ENCODE assay signal across 1 cellular context in the genomic region with DNA sequence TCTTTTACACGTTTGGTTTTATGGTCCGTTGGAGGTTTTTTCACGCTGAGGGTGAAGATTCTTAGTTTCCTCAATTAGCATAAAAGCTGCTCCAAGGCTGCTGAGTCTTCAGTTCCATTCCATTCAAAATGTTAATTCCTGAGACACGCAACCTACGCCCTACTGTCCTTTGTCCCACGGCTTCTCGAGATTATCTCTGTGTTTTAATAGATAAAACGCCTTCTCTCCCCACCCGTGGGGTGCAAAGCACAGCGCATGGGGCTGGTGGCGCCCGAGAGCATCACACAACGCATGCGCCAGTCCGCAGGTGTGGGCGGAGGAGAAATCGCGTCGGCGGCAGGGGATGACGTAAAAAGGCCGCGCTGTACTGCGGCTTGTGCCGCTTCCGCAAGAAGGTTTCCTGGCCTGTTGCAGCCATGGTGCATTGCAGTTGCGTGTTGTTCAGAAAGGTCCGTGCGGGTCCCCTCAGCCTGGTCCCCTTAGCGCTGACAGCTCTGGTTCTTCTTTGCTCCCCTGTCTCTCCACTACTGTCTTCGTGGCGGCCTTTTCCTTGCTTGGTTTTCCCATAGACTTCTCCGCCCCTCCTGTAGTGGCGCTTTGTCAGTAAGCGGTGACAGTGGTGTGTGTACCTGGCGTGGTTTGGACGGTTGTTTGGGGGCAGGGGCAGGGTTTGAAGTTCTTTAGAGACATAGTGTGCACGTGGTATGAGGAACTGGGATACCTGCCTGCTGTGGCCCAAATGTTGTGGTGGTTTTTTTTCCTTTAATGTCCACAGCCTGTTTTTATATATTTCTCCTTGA.
TF ChIP-seq lines count a peak whose summit lies in the region.

A gene with protein sequence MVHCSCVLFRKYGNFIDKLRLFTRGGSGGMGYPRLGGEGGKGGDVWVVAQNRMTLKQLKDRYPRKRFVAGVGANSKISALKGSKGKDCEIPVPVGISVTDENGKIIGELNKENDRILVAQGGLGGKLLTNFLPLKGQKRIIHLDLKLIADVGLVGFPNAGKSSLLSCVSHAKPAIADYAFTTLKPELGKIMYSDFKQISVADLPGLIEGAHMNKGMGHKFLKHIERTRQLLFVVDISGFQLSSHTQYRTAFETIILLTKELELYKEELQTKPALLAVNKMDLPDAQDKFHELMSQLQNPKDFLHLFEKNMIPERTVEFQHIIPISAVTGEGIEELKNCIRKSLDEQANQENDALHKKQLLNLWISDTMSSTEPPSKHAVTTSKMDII (plus strand): TSS at position 391 of the 800 bp plus-strand sequence. CDS start 26 bp downstream, at position 417.

TF ChIP-seq in HEK293, 187 proteins besides CTCF, POLR2A, EP300 and RAD21 (continued from another document and continues in another):
- TF ChIP-seq HOXD13 (CRISPR knock-in tag; IDR thresholded peaks at IDR 0.05; ENCODE audit: borderline replicate concordance) = no peak
- no peak; the same call in 1 of the 2 replicates for TF ChIP-seq KLF8 (tag by site-specific recombination; IDR thresholded peaks at IDR 0.05)
- no peak for TF ChIP-seq ZNF155 (tag by site-specific recombination; IDR thresholded peaks at IDR 0.05)
- peak; percentile 91; the same call in 1 of the 2 replicates for TF ChIP-seq KLF16 (tag by site-specific recombination; IDR thresholded peaks at IDR 0.05)
- TF ChIP-seq, protein P1, sequence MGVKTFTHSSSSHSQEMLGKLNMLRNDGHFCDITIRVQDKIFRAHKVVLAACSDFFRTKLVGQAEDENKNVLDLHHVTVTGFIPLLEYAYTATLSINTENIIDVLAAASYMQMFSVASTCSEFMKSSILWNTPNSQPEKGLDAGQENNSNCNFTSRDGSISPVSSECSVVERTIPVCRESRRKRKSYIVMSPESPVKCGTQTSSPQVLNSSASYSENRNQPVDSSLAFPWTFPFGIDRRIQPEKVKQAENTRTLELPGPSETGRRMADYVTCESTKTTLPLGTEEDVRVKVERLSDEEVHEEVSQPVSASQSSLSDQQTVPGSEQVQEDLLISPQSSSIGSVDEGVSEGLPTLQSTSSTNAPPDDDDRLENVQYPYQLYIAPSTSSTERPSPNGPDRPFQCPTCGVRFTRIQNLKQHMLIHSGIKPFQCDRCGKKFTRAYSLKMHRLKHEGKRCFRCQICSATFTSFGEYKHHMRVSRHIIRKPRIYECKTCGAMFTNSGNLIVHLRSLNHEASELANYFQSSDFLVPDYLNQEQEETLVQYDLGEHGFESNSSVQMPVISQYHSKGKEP (tag by site-specific recombination; IDR thresholded peaks at IDR 0.05) = peak; percentile 61; the same call in 1 of the 2 replicates
- no peak for TF ChIP-seq ZFP3 (tag by site-specific recombination; IDR thresholded peaks at IDR 0.05; ENCODE audit: low read depth)
- TF ChIP-seq ZBTB48 (tag by site-specific recombination; IDR thresholded peaks at IDR 0.05) = 0 out of 2 replicates have a peak, but pooled peaks have one; percentile 16
- TF ChIP-seq ZNF664 (tag by site-specific recombination; IDR thresholded peaks at IDR 0.05) = no peak
- no peak for TF ChIP-seq ZNF707 (tag by site-specific recombination; IDR thresholded peaks at IDR 0.05)
- TF ChIP-seq ZNF600 (tag by site-specific recombination; IDR thresholded peaks at IDR 0.05) = peak; percentile 75
- no peak for TF ChIP-seq HOXC10 (CRISPR knock-in tag; IDR thresholded peaks at IDR 0.05)
- TF ChIP-seq, protein P2, sequence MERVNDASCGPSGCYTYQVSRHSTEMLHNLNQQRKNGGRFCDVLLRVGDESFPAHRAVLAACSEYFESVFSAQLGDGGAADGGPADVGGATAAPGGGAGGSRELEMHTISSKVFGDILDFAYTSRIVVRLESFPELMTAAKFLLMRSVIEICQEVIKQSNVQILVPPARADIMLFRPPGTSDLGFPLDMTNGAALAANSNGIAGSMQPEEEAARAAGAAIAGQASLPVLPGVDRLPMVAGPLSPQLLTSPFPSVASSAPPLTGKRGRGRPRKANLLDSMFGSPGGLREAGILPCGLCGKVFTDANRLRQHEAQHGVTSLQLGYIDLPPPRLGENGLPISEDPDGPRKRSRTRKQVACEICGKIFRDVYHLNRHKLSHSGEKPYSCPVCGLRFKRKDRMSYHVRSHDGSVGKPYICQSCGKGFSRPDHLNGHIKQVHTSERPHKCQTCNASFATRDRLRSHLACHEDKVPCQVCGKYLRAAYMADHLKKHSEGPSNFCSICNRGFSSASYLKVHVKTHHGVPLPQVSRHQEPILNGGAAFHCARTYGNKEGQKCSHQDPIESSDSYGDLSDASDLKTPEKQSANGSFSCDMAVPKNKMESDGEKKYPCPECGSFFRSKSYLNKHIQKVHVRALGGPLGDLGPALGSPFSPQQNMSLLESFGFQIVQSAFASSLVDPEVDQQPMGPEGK (tag by site-specific recombination; IDR thresholded peaks at IDR 0.05) = no peak
- no peak for TF ChIP-seq ZNF157 (tag by site-specific recombination; IDR thresholded peaks at IDR 0.05)
- TF ChIP-seq ZNF140 (tag by site-specific recombination; IDR thresholded peaks at IDR 0.05) = no peak
- TF ChIP-seq SP2 (tag by site-specific recombination; IDR thresholded peaks at IDR 0.05) = peak; percentile 25; the same call in 1 of the 2 replicates
- no peak for TF ChIP-seq ZIC2 (tag by site-specific recombination; IDR thresholded peaks at IDR 0.05)
- no peak for TF ChIP-seq GLI4 (tag by site-specific recombination; IDR thresholded peaks at IDR 0.05)
- TF ChIP-seq ZNF239 (tag by site-specific recombination; IDR thresholded peaks at IDR 0.05) = no peak
- TF ChIP-seq RBAK (tag by site-specific recombination; IDR thresholded peaks at IDR 0.05) = no peak
- TF ChIP-seq ZNF16 (tag by site-specific recombination; IDR thresholded peaks at IDR 0.05; ENCODE audit: low read depth) = no peak
- peak; percentile 97 for TF ChIP-seq SCRT2 (tag by site-specific recombination; IDR thresholded peaks at IDR 0.05)
- TF ChIP-seq ZNF624 (tag by site-specific recombination; IDR thresholded peaks at IDR 0.05) = no peak
- TF ChIP-seq KLF7 (tag by site-specific recombination; IDR thresholded peaks at IDR 0.05; ENCODE audit: borderline replicate concordance) = no peak
- TF ChIP-seq ZNF571 (tag by site-specific recombination; IDR thresholded peaks at IDR 0.05) = no peak
- TF ChIP-seq ZNF610 (tag by site-specific recombination; IDR thresholded peaks at IDR 0.05; ENCODE audit: borderline replicate concordance) = 0 out of 2 replicates have a peak, but pooled peaks have one; percentile 22
- no peak for TF ChIP-seq TRIM28 (IDR thresholded peaks at IDR 0.05; ENCODE audit: borderline replicate concordance, low read length)
- no peak for TF ChIP-seq ZNF530 (tag by site-specific recombination; IDR thresholded peaks at IDR 0.05; ENCODE audit: low read depth)
- TF ChIP-seq, protein P3, sequence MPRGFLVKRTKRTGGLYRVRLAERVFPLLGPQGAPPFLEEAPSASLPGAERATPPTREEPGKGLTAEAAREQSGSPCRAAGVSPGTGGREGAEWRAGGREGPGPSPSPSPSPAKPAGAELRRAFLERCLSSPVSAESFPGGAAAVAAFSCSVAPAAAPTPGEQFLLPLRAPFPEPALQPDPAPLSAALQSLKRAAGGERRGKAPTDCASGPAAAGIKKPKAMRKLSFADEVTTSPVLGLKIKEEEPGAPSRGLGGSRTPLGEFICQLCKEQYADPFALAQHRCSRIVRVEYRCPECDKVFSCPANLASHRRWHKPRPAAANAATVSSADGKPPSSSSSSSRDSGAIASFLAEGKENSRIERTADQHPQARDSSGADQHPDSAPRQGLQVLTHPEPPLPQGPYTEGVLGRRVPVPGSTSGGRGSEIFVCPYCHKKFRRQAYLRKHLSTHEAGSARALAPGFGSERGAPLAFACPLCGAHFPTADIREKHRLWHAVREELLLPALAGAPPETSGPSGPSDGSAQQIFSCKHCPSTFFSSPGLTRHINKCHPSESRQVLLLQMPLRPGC (tag by site-specific recombination; IDR thresholded peaks at IDR 0.05) = 0 out of 2 replicates have a peak, but pooled peaks have one; percentile 29
- no peak for TF ChIP-seq ZNF510 (tag by site-specific recombination; IDR thresholded peaks at IDR 0.05; ENCODE audit: insufficient replicate concordance)
- 0 out of 2 replicates have a peak, but pooled peaks have one; percentile 11 for TF ChIP-seq ZNF394 (tag by site-specific recombination; IDR thresholded peaks at IDR 0.05; ENCODE audit: borderline replicate concordance)
- TF ChIP-seq ZNF391 (tag by site-specific recombination; IDR thresholded peaks at IDR 0.05; ENCODE audit: borderline replicate concordance, low read depth) = 0 out of 2 replicates have a peak, but pooled peaks have one; percentile 21
- no peak for TF ChIP-seq ZNF561 (tag by site-specific recombination; IDR thresholded peaks at IDR 0.05; ENCODE audit: borderline replicate concordance)
- TF ChIP-seq ZNF426 (tag by site-specific recombination; IDR thresholded peaks at IDR 0.05) = no peak
- peak; percentile 46; the same call in 1 of the 2 replicates for TF ChIP-seq KLF9 (tag by site-specific recombination; IDR thresholded peaks at IDR 0.05; ENCODE audit: low read depth)
- no peak for TF ChIP-seq ZSCAN23 (tag by site-specific recombination; IDR thresholded peaks at IDR 0.05)
- TF ChIP-seq, protein P4, sequence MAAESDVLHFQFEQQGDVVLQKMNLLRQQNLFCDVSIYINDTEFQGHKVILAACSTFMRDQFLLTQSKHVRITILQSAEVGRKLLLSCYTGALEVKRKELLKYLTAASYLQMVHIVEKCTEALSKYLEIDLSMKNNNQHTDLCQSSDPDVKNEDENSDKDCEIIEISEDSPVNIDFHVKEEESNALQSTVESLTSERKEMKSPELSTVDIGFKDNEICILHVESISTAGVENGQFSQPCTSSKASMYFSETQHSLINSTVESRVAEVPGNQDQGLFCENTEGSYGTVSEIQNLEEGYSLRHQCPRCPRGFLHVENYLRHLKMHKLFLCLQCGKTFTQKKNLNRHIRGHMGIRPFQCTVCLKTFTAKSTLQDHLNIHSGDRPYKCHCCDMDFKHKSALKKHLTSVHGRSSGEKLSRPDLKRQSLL (tag by site-specific recombination; IDR thresholded peaks at IDR 0.05) = no peak
- no peak for TF ChIP-seq ZNF184 (tag by site-specific recombination; IDR thresholded peaks at IDR 0.05)
- no peak for TF ChIP-seq ZFP69B (tag by site-specific recombination; IDR thresholded peaks at IDR 0.05)
- TF ChIP-seq ZNF501 (tag by site-specific recombination; IDR thresholded peaks at IDR 0.05) = peak; percentile 82; the same call in 1 of the 2 replicates
- TF ChIP-seq, protein P5, sequence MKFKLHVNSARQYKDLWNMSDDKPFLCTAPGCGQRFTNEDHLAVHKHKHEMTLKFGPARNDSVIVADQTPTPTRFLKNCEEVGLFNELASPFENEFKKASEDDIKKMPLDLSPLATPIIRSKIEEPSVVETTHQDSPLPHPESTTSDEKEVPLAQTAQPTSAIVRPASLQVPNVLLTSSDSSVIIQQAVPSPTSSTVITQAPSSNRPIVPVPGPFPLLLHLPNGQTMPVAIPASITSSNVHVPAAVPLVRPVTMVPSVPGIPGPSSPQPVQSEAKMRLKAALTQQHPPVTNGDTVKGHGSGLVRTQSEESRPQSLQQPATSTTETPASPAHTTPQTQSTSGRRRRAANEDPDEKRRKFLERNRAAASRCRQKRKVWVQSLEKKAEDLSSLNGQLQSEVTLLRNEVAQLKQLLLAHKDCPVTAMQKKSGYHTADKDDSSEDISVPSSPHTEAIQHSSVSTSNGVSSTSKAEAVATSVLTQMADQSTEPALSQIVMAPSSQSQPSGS (tag by site-specific recombination; IDR thresholded peaks at IDR 0.05; ENCODE audit: low read depth) = peak; percentile 40; the same call in 1 of the 2 replicates
- TF ChIP-seq ZNF221 (tag by site-specific recombination; IDR thresholded peaks at IDR 0.05; ENCODE audit: borderline replicate concordance) = no peak
- TF ChIP-seq, protein P6, sequence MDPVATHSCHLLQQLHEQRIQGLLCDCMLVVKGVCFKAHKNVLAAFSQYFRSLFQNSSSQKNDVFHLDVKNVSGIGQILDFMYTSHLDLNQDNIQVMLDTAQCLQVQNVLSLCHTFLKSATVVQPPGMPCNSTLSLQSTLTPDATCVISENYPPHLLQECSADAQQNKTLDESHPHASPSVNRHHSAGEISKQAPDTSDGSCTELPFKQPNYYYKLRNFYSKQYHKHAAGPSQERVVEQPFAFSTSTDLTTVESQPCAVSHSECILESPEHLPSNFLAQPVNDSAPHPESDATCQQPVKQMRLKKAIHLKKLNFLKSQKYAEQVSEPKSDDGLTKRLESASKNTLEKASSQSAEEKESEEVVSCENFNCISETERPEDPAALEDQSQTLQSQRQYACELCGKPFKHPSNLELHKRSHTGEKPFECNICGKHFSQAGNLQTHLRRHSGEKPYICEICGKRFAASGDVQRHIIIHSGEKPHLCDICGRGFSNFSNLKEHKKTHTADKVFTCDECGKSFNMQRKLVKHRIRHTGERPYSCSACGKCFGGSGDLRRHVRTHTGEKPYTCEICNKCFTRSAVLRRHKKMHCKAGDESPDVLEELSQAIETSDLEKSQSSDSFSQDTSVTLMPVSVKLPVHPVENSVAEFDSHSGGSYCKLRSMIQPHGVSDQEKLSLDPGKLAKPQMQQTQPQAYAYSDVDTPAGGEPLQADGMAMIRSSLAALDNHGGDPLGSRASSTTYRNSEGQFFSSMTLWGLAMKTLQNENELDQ (tag by site-specific recombination; IDR thresholded peaks at IDR 0.05; ENCODE audit: low read depth) = no peak
- TF ChIP-seq MYNN (tag by site-specific recombination; IDR thresholded peaks at IDR 0.05; ENCODE audit: borderline replicate concordance) = no peak
- TF ChIP-seq ZNF19 (tag by site-specific recombination; IDR thresholded peaks at IDR 0.05; ENCODE audit: low read depth) = no peak
- TF ChIP-seq ZNF202 (tag by site-specific recombination; IDR thresholded peaks at IDR 0.05; ENCODE audit: borderline replicate concordance) = no peak
- no peak for TF ChIP-seq ZNF830 (tag by site-specific recombination; IDR thresholded peaks at IDR 0.05; ENCODE audit: low read depth)
- TF ChIP-seq GLIS2 (tag by site-specific recombination; IDR thresholded peaks at IDR 0.05) = 0 out of 2 replicates have a peak, but pooled peaks have one; percentile 54
- TF ChIP-seq, protein P7, sequence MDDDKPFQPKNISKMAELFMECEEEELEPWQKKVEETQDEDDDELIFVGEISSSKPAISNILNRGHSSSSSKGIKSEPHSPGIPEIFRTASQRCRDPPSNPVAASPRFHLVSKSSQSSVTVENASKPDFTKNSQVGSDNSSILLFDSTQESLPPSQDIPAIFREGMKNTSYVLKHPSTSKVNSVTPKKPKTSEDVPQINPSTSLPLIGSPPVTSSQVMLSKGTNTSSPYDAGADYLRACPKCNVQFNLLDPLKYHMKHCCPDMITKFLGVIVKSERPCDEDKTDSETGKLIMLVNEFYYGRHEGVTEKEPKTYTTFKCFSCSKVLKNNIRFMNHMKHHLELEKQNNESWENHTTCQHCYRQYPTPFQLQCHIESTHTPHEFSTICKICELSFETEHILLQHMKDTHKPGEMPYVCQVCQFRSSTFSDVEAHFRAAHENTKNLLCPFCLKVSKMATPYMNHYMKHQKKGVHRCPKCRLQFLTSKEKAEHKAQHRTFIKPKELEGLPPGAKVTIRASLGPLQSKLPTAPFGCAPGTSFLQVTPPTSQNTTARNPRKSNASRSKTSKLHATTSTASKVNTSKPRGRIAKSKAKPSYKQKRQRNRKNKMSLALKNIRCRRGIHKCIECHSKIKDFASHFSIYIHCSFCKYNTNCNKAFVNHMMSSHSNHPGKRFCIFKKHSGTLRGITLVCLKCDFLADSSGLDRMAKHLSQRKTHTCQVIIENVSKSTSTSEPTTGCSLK (tag by site-specific recombination; IDR thresholded peaks at IDR 0.05) = no peak
- TF ChIP-seq ZNF585B (tag by site-specific recombination; IDR thresholded peaks at IDR 0.05) = no peak
- no peak for TF ChIP-seq ZNF473 (tag by site-specific recombination; IDR thresholded peaks at IDR 0.05)
- peak; percentile 88 for TF ChIP-seq ZNF2 (tag by site-specific recombination; IDR thresholded peaks at IDR 0.05)
- TF ChIP-seq ZNF548 (tag by site-specific recombination; IDR thresholded peaks at IDR 0.05) = no peak
- TF ChIP-seq SP3 (tag by site-specific recombination; IDR thresholded peaks at IDR 0.05) = peak; percentile 62
